9 cellular contexts compared by ENCODE assay signal in genomic region chr4:158020175-158020574, GRCh38.
DNase-seq lines count a peak whose midpoint lies in the region; ATAC-seq, FAIRE-seq and TF ChIP-seq lines count a peak whose summit lies in the region.
"Had no signal": no experiment of that assay in that cellular context is flagged by ENCODE, and none has a peak within 500 bp of the region (broad histone marks: within the 10 kb centered on the region; RNA-seq: fewer than 3 reads in every experiment).

No MANE protein-coding gene starts in this region.

- no peaks in the 10 kb centered on the region for H3K9me3 ChIP-seq in osteoblast (ENCODE audit: low read depth, low read length)

- peaks cover 46% of the 10 kb centered on the region for H3K4me1 ChIP-seq in osteoblast (ENCODE audit: insufficient read depth, low read length)

- TF ChIP-seq CTCF in fibroblast of pulmonary artery (IDR thresholded peaks at IDR 0.05; ENCODE audit: low read length, missing control alignments) (no peak), osteoblast (IDR thresholded peaks at IDR 0.05; ENCODE audit: extremely low read depth, low read depth, low read length) (no peak)

- H3K4me3 ChIP-seq in fibroblast of pulmonary artery (replicated peaks; ENCODE audit: low read depth, low read length) (no peak overlapping the region), osteoblast (ENCODE audit: insufficient read depth, low read length) (no peak overlapping the region)

- H3K4me1 Mint-ChIP-seq in activated CD8-positive, alpha-beta memory T cell treated with anti-CD3 and anti-CD28 coated beads, Interleukin-2, amount 10 ng/mL, durations not matched to agents 7 days and 5 days, result no peaks in the 10 kb centered on the region
- H3K4me1 Mint-ChIP-seq: naive B cell had no signal

- FAIRE-seq in RCC 7860 (lab: Jason Lieb, UNC), result no peak

- H3K27ac ChIP-seq in osteoblast (ENCODE audit: low read depth, low read length), result peak overlapping the region; percentile 82

- no peaks in the 10 kb centered on the region for H3K9me3 Mint-ChIP-seq in activated CD8-positive, alpha-beta memory T cell treated with anti-CD3 and anti-CD28 coated beads, Interleukin-2, amount 10 ng/mL, durations not matched to agents 7 days and 5 days (ENCODE audit: low read depth)
- H3K9me3 Mint-ChIP-seq: naive B cell had no signal

- no peaks in the 10 kb centered on the region for H3K36me3 ChIP-seq in osteoblast (ENCODE audit: insufficient read depth, low read length)

- no peaks in the 10 kb centered on the region for H3K27me3 Mint-ChIP-seq in activated CD8-positive, alpha-beta memory T cell treated with anti-CD3 and anti-CD28 coated beads, Interleukin-2, amount 10 ng/mL, durations not matched to agents 7 days and 5 days
- H3K27me3 Mint-ChIP-seq: naive B cell had no signal

- no peaks in the 10 kb centered on the region for H3K36me3 Mint-ChIP-seq in activated CD8-positive, alpha-beta memory T cell treated with anti-CD3 and anti-CD28 coated beads, Interleukin-2, amount 10 ng/mL, durations not matched to agents 7 days and 5 days
- H3K36me3 Mint-ChIP-seq: naive B cell had no signal

- no peak overlapping the region for H3K4me3 Mint-ChIP-seq in activated CD8-positive, alpha-beta memory T cell treated with anti-CD3 and anti-CD28 coated beads, Interleukin-2, amount 10 ng/mL, durations not matched to agents 7 days and 5 days
- H3K4me3 Mint-ChIP-seq: naive B cell had no signal

- CTCF ChIA-PET in activated CD8-positive, alpha-beta memory T cell treated with anti-CD3 and anti-CD28 coated beads, Interleukin-2, amount 10 ng/mL, durations not matched to agents 7 days and 5 days (lab: Charles Lee), result no interaction called here

- no peak overlapping the region for H3K27ac Mint-ChIP-seq in activated CD8-positive, alpha-beta memory T cell treated with anti-CD3 and anti-CD28 coated beads, Interleukin-2, amount 10 ng/mL, durations not matched to agents 7 days and 5 days
- H3K27ac Mint-ChIP-seq: naive B cell had no signal

- in situ Hi-C loops in Caki2 (cut with HindIII; ENCODE audit: low pct_unique_long_range_greater_than_20kb, low sequenced_read_pairs), result loop anchor here (25.0 kb wide), 1 partner anchor 142 kb away; the partner anchor contains the start of gene GASK1B

- DNase-seq in Caki2 (ENCODE audit: low read depth), result peak; percentile 87
- DNase-seq in RCC 7860 (ENCODE audit: low spot score), result peak; percentile 55
- peak; percentile 91 for DNase-seq in fibroblast of pulmonary artery (ENCODE audit: low read depth)
- no peak for DNase-seq in osteoblast (ENCODE audit: insufficient read length, low spot score, missing footprints)
- no peak for DNase-seq in NCI-H187 (lab: John Stamatoyannopoulos, UW)
- no peak for DNase-seq in stimulated activated CD4-positive, alpha-beta T cell treated with anti-CD3 and anti-CD28 coated beads, Interleukin-15, amount 100 ng/mL, for 24 hours
- no peak for DNase-seq in posterior cingulate gyrus
- no peak for DNase-seq in activated CD8-positive, alpha-beta memory T cell treated with anti-CD3 and anti-CD28 coated beads, Interleukin-2, amount 10 ng/mL, durations not matched to agents 7 days and 5 days
- DNase-seq: naive B cell had no signal

- H2AFZ ChIP-seq in osteoblast (ENCODE audit: low read length), result peak overlapping the region; percentile 17

- H4K20me1 ChIP-seq in osteoblast (ENCODE audit: insufficient read depth, low read length), result no peaks in the 10 kb centered on the region

- H3K79me2 ChIP-seq in osteoblast (ENCODE audit: insufficient read depth, low read length), result no peaks in the 10 kb centered on the region

- H3K27me3 ChIP-seq in osteoblast (ENCODE audit: insufficient read depth, low read length), result no peaks in the 10 kb centered on the region

- intact Hi-C loops in posterior cingulate gyrus (cut with DNase I), result no loop called here

- no peak for ATAC-seq in activated CD8-positive, alpha-beta memory T cell treated with anti-CD3 and anti-CD28 coated beads, Interleukin-2, amount 10 ng/mL, durations not matched to agents 7 days and 5 days

- peak overlapping the region; percentile 38 for H3K4me2 ChIP-seq in osteoblast (ENCODE audit: insufficient read depth, low read length)

Comparison
In these comparisons a context has a peak if more than half of its experiments do, and no peak if none do; other contexts are left out.
1. DNase-seq: peak in Caki2 (single experiment), RCC 7860 (single experiment) and fibroblast of pulmonary artery (single experiment); none in osteoblast (single experiment), NCI-H187 (0 of 2), stimulated activated CD4-positive, alpha-beta T cell treated with anti-CD3 and anti-CD28 coated beads, Interleukin-15, amount 100 ng/mL, for 24 hours (single experiment), posterior cingulate gyrus (0 of 10) and activated CD8-positive, alpha-beta memory T cell treated with anti-CD3 and anti-CD28 coated beads, Interleukin-2, amount 10 ng/mL, durations not matched to agents 7 days and 5 days (single experiment).